ENCODE assay signal across 9 cellular contexts in the genomic region with DNA sequence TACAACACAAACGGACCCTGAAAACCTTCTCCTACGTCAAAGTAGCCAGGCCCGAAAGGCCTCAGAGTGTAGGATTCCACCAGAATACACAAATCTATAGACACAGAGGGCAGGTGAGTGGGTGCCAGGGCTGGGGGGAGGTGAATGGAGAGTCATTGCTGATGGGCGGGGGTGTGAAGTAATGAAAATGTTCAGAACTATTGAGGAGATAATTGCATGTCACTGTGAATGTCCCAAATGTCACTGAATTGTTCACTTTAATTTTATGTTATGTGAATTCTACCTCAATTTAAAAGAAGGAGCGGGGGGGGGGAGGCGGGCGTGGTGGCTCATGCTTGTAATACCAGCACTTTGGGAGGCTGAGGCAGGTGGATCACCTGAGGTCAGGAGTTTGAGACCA.
"Had no signal": no experiment of that assay in that cellular context is flagged by ENCODE, and none has a peak within 500 bp of the region (broad histone marks: within the 10 kb centered on the region; RNA-seq: fewer than 3 reads in every experiment).

No MANE protein-coding gene starts in this region.

- H3K4me3 Mint-ChIP-seq: HFFc6, IgD-negative memory B cell had no signal

- DNase-seq: GM23248, GOT3, H7, HFFc6 had no signal

- H3K4me1 ChIP-seq: HAP-1 had no signal

- H3K4me3 ChIP-seq: GM23248, HAP-1 had no signal

- H3K27ac ChIP-seq: GM23248, HL-60 had no signal

- H3K9me3 Mint-ChIP-seq: HFFc6, IgD-negative memory B cell had no signal

- H3K9me3 ChIP-seq: HAP-1 had no signal

- H3K27ac Mint-ChIP-seq: HFFc6, IgD-negative memory B cell had no signal

- H3K27me3 Mint-ChIP-seq: IgD-negative memory B cell had no signal

- ATAC-seq: HCT116, HepG2 had no signal
